1 cellular context compared by ENCODE assay signal in genomic region chr20:62138204-62138543, GRCh38.
TF ChIP-seq lines count a peak whose summit lies in the region.

No MANE protein-coding gene starts in this region.

TF ChIP-seq in GM23338, 12 proteins besides CTCF, POLR2A, EP300 and RAD21 (continued from another document):
- TF ChIP-seq ZNF462 (CRISPR knock-in tag; IDR thresholded peaks at IDR 0.05) (no peak), ZNF114 (CRISPR knock-in tag; IDR thresholded peaks at IDR 0.05) (no peak), NANOG (IDR thresholded peaks at IDR 0.05; ENCODE audit: borderline replicate concordance) (no peak), STAT1 (IDR thresholded peaks at IDR 0.05; ENCODE audit: unreplicated experiment) (no peak), JUNB (IDR thresholded peaks at IDR 0.05; ENCODE audit: unreplicated experiment) (no peak), ETS1 (IDR thresholded peaks at IDR 0.05) (no peak), ZNF331 (CRISPR knock-in tag; IDR thresholded peaks at IDR 0.05; ENCODE audit: low read depth) (no peak)
